ENCODE assay signal across 8 cellular contexts in genomic region chr20:290081-290831, GRCh38. TPM values are rescaled to one million over a fixed set of nuclear protein-coding genes. Genes with fewer than 3 reads are reported as not detected.
DNase-seq lines count a peak whose midpoint lies in the region; ATAC-seq and TF ChIP-seq lines count a peak whose summit lies in the region.

Gene C20orf96 (minus strand): TSS chr20:290750. CDS start chr20:290610, 140 bp downstream.

- no peak within 1 kb of the TSS for H3K4me3 Mint-ChIP-seq in central memory CD8-positive, alpha-beta T cell

- peak; percentile 86 for ATAC-seq in GM18909 (IDR thresholded peaks at IDR 0.05; ENCODE audit: poor library complexity, unreplicated experiment)
- ATAC-seq in HG03175 (IDR thresholded peaks at IDR 0.05; ENCODE audit: unreplicated experiment), result peak; percentile 90
- peak; percentile 83 for ATAC-seq in central memory CD8-positive, alpha-beta T cell (replicated peaks; ENCODE audit: extremely low read depth, poor library complexity, severe bottlenecking)

- H3K27ac Mint-ChIP-seq in central memory CD8-positive, alpha-beta T cell (ENCODE audit: low read depth), result no peak within 1 kb of the TSS

- H3K36me3 Mint-ChIP-seq in central memory CD8-positive, alpha-beta T cell (ENCODE audit: insufficient read depth), result peaks cover 3% of the 10 kb centered on the region

- no peaks in the 10 kb centered on the region for H3K27me3 ChIP-seq in kidney epithelial cell (ENCODE audit: control insufficient read depth, insufficient read depth, low read length)

- no peaks in the 10 kb centered on the region for H3K9me3 Mint-ChIP-seq in central memory CD8-positive, alpha-beta T cell

- H3K36me3 ChIP-seq in kidney epithelial cell (ENCODE audit: control insufficient read depth, insufficient read depth, low read length), result no peaks in the 10 kb centered on the region

- no peaks in the 10 kb centered on the region for H3K27me3 Mint-ChIP-seq in central memory CD8-positive, alpha-beta T cell

- H3K4me3 ChIP-seq in kidney epithelial cell (ENCODE audit: low read depth, low read length), result peak within 1 kb of the TSS; percentile 81

- H3K4me1 Mint-ChIP-seq in central memory CD8-positive, alpha-beta T cell, result no peaks in the 10 kb centered on the region

- DNase-seq in AG09319 (ENCODE audit: extremely low read depth, low read depth) (peak; percentile 80), NCI-H345 (lab: John Stamatoyannopoulos, UW) (peak; percentile 91), kidney epithelial cell (ENCODE audit: low read depth) (peak; percentile 82)
- DNase-seq in activated CD4-positive, CD25-positive, alpha-beta regulatory T cell treated with anti-CD3 and anti-CD28 coated beads, Interleukin-2, amount 50 U/mL, for 16 hours (ENCODE audit: low read depth, low spot score), result peak; percentile 64
- DNase-seq in central memory CD8-positive, alpha-beta T cell (ENCODE audit: low spot score in 2 of 2), result peak; percentile 62
- DNase-seq in stimulated activated CD4-positive, alpha-beta T cell treated with anti-CD3 and anti-CD28 coated beads, Interleukin-15, amount 100 ng/mL, for 24 hours, result peak; percentile 94

- peak; percentile 48 for TF ChIP-seq CTCF in AG09319 (IDR thresholded peaks at IDR 0.05; ENCODE audit: low read depth, low read length)
- peak; percentile 58 for TF ChIP-seq CTCF in kidney epithelial cell (IDR thresholded peaks at IDR 0.05; ENCODE audit: insufficient read depth, low read length, poor library complexity, severe bottlenecking)

RNA-seq across cellular contexts. Expression of gene C20orf96, which starts in this region (rescaled TPM):
- 8.0 and 8.1 TPM in 2 replicates for total RNA-seq in kidney epithelial cell

Comparison
In these comparisons a context has a peak if more than half of its experiments do, and no peak if none do; other contexts are left out.
1. Peak in every context shown above with its lines: DNase-seq, ATAC-seq and H3K4me3 ChIP-seq.